ENCODE assay signal across 21 cellular contexts in the genomic region with DNA sequence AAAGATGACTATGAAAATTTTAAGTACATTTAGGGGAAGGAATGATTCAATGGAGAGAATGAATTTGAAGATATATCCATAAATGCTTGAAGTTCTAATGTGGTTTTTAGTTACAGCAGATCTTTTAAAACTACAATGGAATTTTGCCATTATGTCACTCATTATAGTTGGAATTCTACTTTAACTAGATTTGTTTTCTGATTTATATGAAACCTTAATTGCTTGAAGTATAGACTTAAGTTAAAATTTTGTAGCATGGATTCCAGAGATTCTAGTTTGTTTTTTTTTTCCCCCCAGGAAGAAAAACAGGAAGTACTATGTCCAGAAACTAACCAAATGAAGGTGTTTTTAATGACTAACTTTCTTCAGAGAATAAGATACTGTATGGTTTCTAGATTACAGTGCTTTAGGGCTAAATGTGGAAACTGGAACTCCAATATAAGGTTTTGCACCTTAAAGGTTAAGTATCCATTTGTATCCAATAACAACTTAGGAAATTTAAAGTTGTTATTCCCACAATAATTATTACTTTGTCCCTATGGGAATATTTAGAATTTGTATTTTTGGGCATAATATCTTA.
DNase-seq lines count a peak whose midpoint lies in the region; ATAC-seq, FAIRE-seq and TF ChIP-seq lines count a peak whose summit lies in the region.
"Had no signal": no experiment of that assay in that cellular context is flagged by ENCODE, and none has a peak within 500 bp of the region (broad histone marks: within the 10 kb centered on the region; RNA-seq: fewer than 3 reads in every experiment).

No MANE protein-coding gene starts in this region.

- TF ChIP-seq CTCF in CD14-positive monocyte (IDR thresholded peaks at IDR 0.05), result no peak
- no peak for TF ChIP-seq CTCF in kidney (IDR thresholded peaks at IDR 0.05; ENCODE audit: borderline replicate concordance, extremely low read depth, insufficient read depth)
- TF ChIP-seq CTCF in sigmoid colon (IDR thresholded peaks at IDR 0.05), result no peak

- DNase-seq in CD14-positive monocyte (ENCODE audit: low spot score), result no peak
- DNase-seq in H54 (ENCODE audit: insufficient read length, low spot score), result no peak
- DNase-seq in kidney, result no peak
- no peak for DNase-seq in UCSD-AML1 (lab: John Stamatoyannopoulos, UW; ENCODE audit: unreplicated experiment)
- DNase-seq in sigmoid colon, result no peak
- DNase-seq in iPS-NIHi11 (ENCODE audit: low spot score), result no peak
- DNase-seq in NCI-H510A treated with DMSO at 0.1 percent for 48 hours (lab: John Stamatoyannopoulos, UW), result no peak
- DNase-seq: activated CD4-positive, alpha-beta T cell treated with anti-CD3 and anti-CD28 coated beads for 48 hours; CD4-positive, CD25-positive, alpha-beta regulatory T cell; NCI-H146; NCI-H526; spleen; stimulated activated CD4-positive, alpha-beta T cell treated with anti-CD3 and anti-CD28 coated beads, Interleukin-4, amount 100 ng/mL, for 1 hour; stimulated activated naive CD4-positive, alpha-beta T cell treated with Interleukin-2 at 50 U/mL for 16 hours; T-cell had no signal

- H3K4me1 Mint-ChIP-seq in CD14-positive monocyte, result peaks cover 33% of the 10 kb centered on the region

- no peaks in the 10 kb centered on the region for H3K36me3 ChIP-seq in kidney (ENCODE audit: control insufficient read depth in 1 of 2, insufficient read depth in 2 of 2, low read length in 2 of 2)
- H3K36me3 ChIP-seq in sigmoid colon, result no peaks in the 10 kb centered on the region
- H3K36me3 ChIP-seq: ascending aorta, spleen had no signal

- H3K4me3 ChIP-seq in kidney (ENCODE audit: low read length in 2 of 2), result no peak overlapping the region
- H3K4me3 ChIP-seq in sigmoid colon, result no peak overlapping the region
- H3K4me3 ChIP-seq: ascending aorta, spleen had no signal

- intact Hi-C loops in CD14-positive monocyte (cut with micrococcal nuclease) (loop anchor here in 1 of 2 donors (10.0 kb wide), 1 partner anchor 458 kb away; the partner anchor contains the start of genes ERCC8 and NDUFAF2), kidney (cut with DNase I) (no loop called here), sigmoid colon (cut with DNase I) (no loop called here)

- peaks cover 2 to 19% of the 10 kb centered on the region in 2 donors for H3K4me1 ChIP-seq in kidney (ENCODE audit: control insufficient read depth in 1 of 2, insufficient read depth in 1 of 2, low read depth in 1 of 2, low read length in 2 of 2)
- H3K4me1 ChIP-seq in sigmoid colon, result peaks cover 0 to 62% (median 32%) of the 10 kb centered on the region in 4 donors

- peak; percentile 57 for FAIRE-seq in H54 (lab: Jason Lieb, UNC)
- peak; percentile 35 for FAIRE-seq in kidney (lab: Jason Lieb, UNC)
- FAIRE-seq: TTC549 had no signal

- ATAC-seq in SK-N-SH treated with all-trans-retinoic acid at 6 μM for 48 hours, result peak; percentile 54
- ATAC-seq: activated naive CD4-positive, alpha-beta T cell treated with anti-CD3 and anti-CD28 coated beads, Interleukin-2, amount 50 U/mL, for 72 hours; T-cell had no signal

- H3K27ac ChIP-seq in kidney (ENCODE audit: low read depth in 2 of 2, low read length in 2 of 2), result no peak overlapping the region
- H3K27ac ChIP-seq in sigmoid colon, result peak overlapping the region in 1 of 4 donors; percentile 51
- H3K27ac ChIP-seq: ascending aorta had no signal

- no peak overlapping the region for H3K4me3 Mint-ChIP-seq in CD14-positive monocyte
- H3K4me3 Mint-ChIP-seq: CD4-positive, CD25-positive, alpha-beta regulatory T cell; central memory CD8-positive, alpha-beta T cell; T-cell had no signal

- peaks cover 0 to 2% (median 0%) of the 10 kb centered on the region in 3 donors for H3K27me3 Mint-ChIP-seq in CD14-positive monocyte (ENCODE audit: low read depth in 3 of 3)
- H3K27me3 Mint-ChIP-seq: CD4-positive, CD25-positive, alpha-beta regulatory T cell; central memory CD8-positive, alpha-beta T cell; IgD-negative memory B cell; T-cell had no signal

- TF ChIP-seq EP300 in sigmoid colon (IDR thresholded peaks at IDR 0.05), result no peak

- no peaks in the 10 kb centered on the region for H3K9me3 Mint-ChIP-seq in CD14-positive monocyte
- H3K9me3 Mint-ChIP-seq: activated naive CD4-positive, alpha-beta T cell treated with anti-CD3 and anti-CD28 coated beads, Interleukin-2, amount 50 U/mL, for 72 hours; central memory CD8-positive, alpha-beta T cell; IgD-negative memory B cell; T-cell had no signal

- peak overlapping the region in 4 of 7 donors; percentile 59 to 68 (median 60) for H3K27ac Mint-ChIP-seq in CD14-positive monocyte
- H3K27ac Mint-ChIP-seq: activated naive CD4-positive, alpha-beta T cell treated with anti-CD3 and anti-CD28 coated beads, Interleukin-2, amount 50 U/mL, for 72 hours; CD4-positive, CD25-positive, alpha-beta regulatory T cell had no signal

- H3K36me3 Mint-ChIP-seq in CD14-positive monocyte, result peaks cover 0 to 3% of the 10 kb centered on the region in 2 donors
- H3K36me3 Mint-ChIP-seq: activated naive CD4-positive, alpha-beta T cell treated with anti-CD3 and anti-CD28 coated beads, Interleukin-2, amount 50 U/mL, for 72 hours; CD4-positive, CD25-positive, alpha-beta regulatory T cell; IgD-negative memory B cell; T-cell had no signal

- H3K27me3 ChIP-seq in sigmoid colon, result no peaks in the 10 kb centered on the region
- H3K27me3 ChIP-seq: ascending aorta, spleen had no signal

- no peak overlapping the region for H3K9ac ChIP-seq in kidney (ENCODE audit: low read length in 2 of 2)

- no peaks in the 10 kb centered on the region for H3K9me3 ChIP-seq in kidney (ENCODE audit: control insufficient read depth in 1 of 2, low read length in 2 of 2)
- H3K9me3 ChIP-seq in sigmoid colon, result no peaks in the 10 kb centered on the region
- H3K9me3 ChIP-seq: ascending aorta, spleen had no signal

- no peak for TF ChIP-seq POLR2A in H54 (IDR thresholded peaks at IDR 0.05; ENCODE audit: low read depth, low read length)
- TF ChIP-seq POLR2A in sigmoid colon (IDR thresholded peaks at IDR 0.05), result no peak

TF ChIP-seq in SK-N-SH treated with all-trans-retinoic acid at 6 μM for 48 hours, 23 proteins besides CTCF, POLR2A, EP300 and RAD21 (continues in another document):
- TF ChIP-seq ISL1 (CRISPR knock-in tag; IDR thresholded peaks at IDR 0.05) (peak; percentile 88), GLIS3 (CRISPR knock-in tag; IDR thresholded peaks at IDR 0.05) (no peak), ARNTL (CRISPR knock-in tag; IDR thresholded peaks at IDR 0.05; ENCODE audit: borderline replicate concordance, low read depth) (no peak), CSRNP3 (CRISPR knock-in tag; IDR thresholded peaks at IDR 0.05) (no peak), SNAI2 (CRISPR knock-in tag; IDR thresholded peaks at IDR 0.05) (no peak), CSDC2 (CRISPR knock-in tag; IDR thresholded peaks at IDR 0.05) (no peak), BACH2 (CRISPR knock-in tag; IDR thresholded peaks at IDR 0.05; ENCODE audit: borderline replicate concordance) (no peak), ZC3H10 (CRISPR knock-in tag; IDR thresholded peaks at IDR 0.05) (0 out of 2 replicates have a peak, but pooled peaks have one; percentile 43), OSR1 (CRISPR knock-in tag; IDR thresholded peaks at IDR 0.05) (no peak), TCF4 (CRISPR knock-in tag; IDR thresholded peaks at IDR 0.05; ENCODE audit: borderline replicate concordance) (no peak), ZFP30 (CRISPR knock-in tag; IDR thresholded peaks at IDR 0.05) (no peak), PPARA (CRISPR knock-in tag; IDR thresholded peaks at IDR 0.05; ENCODE audit: borderline replicate concordance) (no peak), RARB (CRISPR knock-in tag; IDR thresholded peaks at IDR 0.05) (no peak)
- TF ChIP-seq, protein P1, sequence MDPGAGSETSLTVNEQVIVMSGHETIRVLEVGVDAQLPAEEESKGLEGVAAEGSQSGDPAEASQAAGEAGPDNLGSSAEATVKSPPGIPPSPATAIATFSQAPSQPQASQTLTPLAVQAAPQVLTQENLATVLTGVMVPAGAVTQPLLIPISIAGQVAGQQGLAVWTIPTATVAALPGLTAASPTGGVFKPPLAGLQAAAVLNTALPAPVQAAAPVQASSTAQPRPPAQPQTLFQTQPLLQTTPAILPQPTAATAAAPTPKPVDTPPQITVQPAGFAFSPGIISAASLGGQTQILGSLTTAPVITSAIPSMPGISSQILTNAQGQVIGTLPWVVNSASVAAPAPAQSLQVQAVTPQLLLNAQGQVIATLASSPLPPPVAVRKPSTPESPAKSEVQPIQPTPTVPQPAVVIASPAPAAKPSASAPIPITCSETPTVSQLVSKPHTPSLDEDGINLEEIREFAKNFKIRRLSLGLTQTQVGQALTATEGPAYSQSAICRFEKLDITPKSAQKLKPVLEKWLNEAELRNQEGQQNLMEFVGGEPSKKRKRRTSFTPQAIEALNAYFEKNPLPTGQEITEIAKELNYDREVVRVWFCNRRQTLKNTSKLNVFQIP (CRISPR knock-in tag; IDR thresholded peaks at IDR 0.05; ENCODE audit: borderline replicate concordance, low read depth), result no peak
